In genomic region chr19:4816388-4817165, GRCh38 we compare ENCODE assay signal across 15 cellular contexts. TPM values are rescaled to one million over a fixed set of nuclear protein-coding genes. Genes with fewer than 3 reads are reported as not detected.
DNase-seq lines count a peak whose midpoint lies in the region; ATAC-seq and TF ChIP-seq lines count a peak whose summit lies in the region.
"Had no signal": no experiment of that assay in that cellular context is flagged by ENCODE, and none has a peak within 500 bp of the region (broad histone marks: within the 10 kb centered on the region; RNA-seq: fewer than 3 reads in every experiment).

No MANE protein-coding gene starts in this region.

- H3K27me3 Mint-ChIP-seq in stimulated activated memory B cell treated with anti-CD40 and anti-IgM and Interleukin-4, amounts not matched to agents 10 μg/mL and 1 μg/mL and 100 μg/mL, for 72 hours = no peaks in the 10 kb centered on the region
- H3K27me3 Mint-ChIP-seq: effector memory CD8-positive, alpha-beta T cell had no signal

- H3K9me3 Mint-ChIP-seq in stimulated activated memory B cell treated with anti-CD40 and anti-IgM and Interleukin-4, amounts not matched to agents 10 μg/mL and 1 μg/mL and 100 μg/mL, for 72 hours = no peaks in the 10 kb centered on the region
- H3K9me3 Mint-ChIP-seq: CD4-positive, CD25-positive, alpha-beta regulatory T cell; effector memory CD8-positive, alpha-beta T cell had no signal

- H2AFZ ChIP-seq in DND-41 (ENCODE audit: low read depth, low read length) = peak overlapping the region; percentile 83; the same call in 1 of the 2 replicates
- no peak overlapping the region for H2AFZ ChIP-seq in OCI-LY7 (ENCODE audit: low read length)

- CTCF ChIA-PET in OCI-LY7 (lab: Charles Lee; ENCODE audit: unreplicated experiment) = no interaction called here

- ATAC-seq in DND-41 (ENCODE audit: insufficient read depth, low read depth) (no peak), GM18868 (IDR thresholded peaks at IDR 0.05; ENCODE audit: unreplicated experiment) (no peak)
- peak; percentile 31 for ATAC-seq in stimulated activated memory B cell treated with anti-CD40 and anti-IgM and Interleukin-4, amounts not matched to agents 10 μg/mL and 1 μg/mL and 100 μg/mL, for 72 hours

- H3K36me3 ChIP-seq in DND-41 (ENCODE audit: insufficient read depth, low read length) (peaks cover 34% of the 10 kb centered on the region), OCI-LY7 (ENCODE audit: insufficient read depth, low read length) (peaks cover 59% of the 10 kb centered on the region), spleen (peaks cover 0 to 52% (median 30%) of the 10 kb centered on the region in 6 donors)
- H3K36me3 ChIP-seq: uterus had no signal

- peaks cover 41% of the 10 kb centered on the region for H3K36me3 Mint-ChIP-seq in stimulated activated memory B cell treated with anti-CD40 and anti-IgM and Interleukin-4, amounts not matched to agents 10 μg/mL and 1 μg/mL and 100 μg/mL, for 72 hours

- H3K9ac ChIP-seq in DND-41 (ENCODE audit: low read depth, low read length) = no peak overlapping the region

- H3K9me3 ChIP-seq in DND-41 (ENCODE audit: insufficient read depth, low read length, severe bottlenecking) (no peaks in the 10 kb centered on the region), OCI-LY7 (ENCODE audit: low read length) (no peaks in the 10 kb centered on the region), spleen (no peaks in the 10 kb centered on the region)
- H3K9me3 ChIP-seq: SJCRH30, uterus had no signal

- intact Hi-C loops in OCI-LY7 (cut with micrococcal nuclease; ENCODE audit: unreplicated experiment) = no loop called here
- intact Hi-C loops in spleen (cut with DNase I; ENCODE audit: low total_unique reads) = loop anchor here (10.0 kb wide), 1 partner anchor 98 kb away; no protein-coding TSS in a partner anchor

- WGBS in spleen, 5 donors = 89 to 96% (median 95%) methylated on average over 26 to 41 of the region's 41 CpGs

- H3K79me2 ChIP-seq in DND-41 (ENCODE audit: insufficient read depth, low read length) (no peaks in the 10 kb centered on the region; the same call in 1 of the 2 replicates), OCI-LY7 (ENCODE audit: insufficient read depth, low read depth, low read length) (peaks cover 10% of the 10 kb centered on the region; the same call in 1 of the 2 replicates)

- H3K4me3 ChIP-seq in DND-41 (ENCODE audit: low read depth in 1 of 2, low read length in 2 of 2) (no peak overlapping the region), OCI-LY7 (ENCODE audit: low read depth, low read length, poor library complexity, severe bottlenecking) (no peak overlapping the region), spleen (no peak overlapping the region)
- H3K4me3 ChIP-seq: SJCRH30, uterus had no signal

- no peaks in the 10 kb centered on the region for H3K9me2 ChIP-seq in OCI-LY7 (ENCODE audit: insufficient read depth, low read length)

- DNase-seq in DND-41 (no peak), OCI-LY7 (ENCODE audit: low spot score) (no peak), spleen (no peak), superior temporal gyrus (ENCODE audit: extremely low spot score) (no peak)
- DNase-seq: activated CD8-positive, alpha-beta T cell treated with anti-CD3 and anti-CD28 coated beads, Interleukin-2, amount 10 ng/mL, durations not matched to agents 7 days and 5 days; activated gamma-delta T cell treated with Interleukin-2 at 50 U/mL for 16 hours; CD4-positive, CD25-positive, alpha-beta regulatory T cell; effector memory CD8-positive, alpha-beta T cell; NCI-H748 treated with DMSO at 0.1 percent for 48 hours; stimulated activated CD8-positive, alpha-beta memory T cell treated with anti-CD3 and anti-CD28 coated beads, Interleukin-4, amount 100 ng/mL, for 48 hours; uterus had no signal

- peaks cover 46% of the 10 kb centered on the region for H3K4me1 Mint-ChIP-seq in stimulated activated memory B cell treated with anti-CD40 and anti-IgM and Interleukin-4, amounts not matched to agents 10 μg/mL and 1 μg/mL and 100 μg/mL, for 72 hours

- no peaks in the 10 kb centered on the region for H3K27me3 ChIP-seq in DND-41 (ENCODE audit: insufficient read depth, low read length, poor library complexity)
- no peaks in the 10 kb centered on the region for H3K27me3 ChIP-seq in layer of hippocampus (ENCODE audit: control insufficient read depth, insufficient read depth, low read length)
- H3K27me3 ChIP-seq in spleen (replicated peaks in 1 of 7) = no peaks in the 10 kb centered on the region
- H3K27me3 ChIP-seq: SJCRH30, uterus had no signal

- H3K27ac ChIP-seq in DND-41 (ENCODE audit: low read length) (peak overlapping the region; percentile 72; the same call in 1 of the 2 replicates), OCI-LY7 (ENCODE audit: low read depth, low read length, poor library complexity, severe bottlenecking) (no peak overlapping the region), layer of hippocampus (ENCODE audit: low read depth, low read length) (peak overlapping the region; percentile 30), spleen (peak overlapping the region in 3 of 8 donors; percentile 61 to 67 (median 66))
- H3K27ac ChIP-seq: SJCRH30, uterus had no signal

- peak overlapping the region; percentile 63 for H3K27ac Mint-ChIP-seq in stimulated activated memory B cell treated with anti-CD40 and anti-IgM and Interleukin-4, amounts not matched to agents 10 μg/mL and 1 μg/mL and 100 μg/mL, for 72 hours

- H4K20me1 ChIP-seq in DND-41 (ENCODE audit: insufficient read depth, low read length) (no peaks in the 10 kb centered on the region), OCI-LY7 (ENCODE audit: insufficient read depth, low read length) (no peaks in the 10 kb centered on the region)

- H3K4me2 ChIP-seq in DND-41 (ENCODE audit: insufficient read depth, low read length) (0 out of 2 replicates have a peak overlapping the region, but pooled peaks have one; percentile 69), OCI-LY7 (ENCODE audit: low read length) (no peak overlapping the region)

- TF ChIP-seq CTCF in DND-41 (IDR thresholded peaks at IDR 0.05; ENCODE audit: borderline replicate concordance, extremely low read depth, low read length, poor library complexity, severe bottlenecking) (no peak), OCI-LY7 (conservative IDR thresholded peaks at IDR 0.05; ENCODE audit: low read length) (no peak), spleen (IDR thresholded peaks at IDR 0.05 in 8 of 11, conservative IDR thresholded peaks at IDR 0.05 in 3 of 11) (no peak)

- no peak for TF ChIP-seq POLR2A in spleen (IDR thresholded peaks at IDR 0.05)

- TSS peak; percentile 58 for BruUV-seq in OCI-LY7 (replicated peaks; lab: Mats Ljungman, UMichigan)

- no peak overlapping the region for H3K4me3 Mint-ChIP-seq in stimulated activated memory B cell treated with anti-CD40 and anti-IgM and Interleukin-4, amounts not matched to agents 10 μg/mL and 1 μg/mL and 100 μg/mL, for 72 hours

- peaks cover 12% of the 10 kb centered on the region for H3K4me1 ChIP-seq in DND-41 (ENCODE audit: insufficient read depth, low read length)
- H3K4me1 ChIP-seq in OCI-LY7 (ENCODE audit: insufficient read depth, low read length, poor library complexity, severe bottlenecking) = peaks cover 16% of the 10 kb centered on the region
- peaks cover 5 to 42% (median 21%) of the 10 kb centered on the region in 6 donors for H3K4me1 ChIP-seq in spleen
- H3K4me1 ChIP-seq: uterus had no signal

- POLR2A ChIA-PET in OCI-LY7 (lab: Charles Lee) = no interaction called here

RNA-seq across cellular contexts. Expression of gene TICAM1, which starts 14.9 kb away (rescaled TPM):
- total RNA-seq in OCI-LY7 (2014; rRNA removed; shearing (Covaris generic)) = 4.9 and 6.8 TPM in 2 replicates
- total RNA-seq in OCI-LY7 (2022) (26.7 and 28.9 TPM in 2 replicates), spleen (10 to 100 TPM; 10.2 to 21.0 (median 14.7) TPM)
- polyA plus RNA-seq in spleen = 10 to 100 TPM in 1 of 3 donors, 1 to 10 TPM in 2; 4.4 to 12.5 (median 4.6) TPM

RNA-seq across cellular contexts. Expression of gene FEM1A, which starts 25.0 kb away (rescaled TPM):
- total RNA-seq in OCI-LY7 (2014; rRNA removed; shearing (Covaris generic)) = 11.5 and 17.5 TPM in 2 replicates
- total RNA-seq in OCI-LY7 (2022) (14.3 and 15.8 TPM in 2 replicates), spleen (10 to 100 TPM; 10.3 to 18.2 (median 13.8) TPM)
- 1 to 10 TPM; 2.5 to 5.4 (median 3.3) TPM for polyA plus RNA-seq in spleen

RNA-seq across cellular contexts. Expression of gene PLIN3, which starts 50.9 kb away (rescaled TPM):
- 81.3 and 95.7 TPM in 2 replicates for total RNA-seq in OCI-LY7 (2014; rRNA removed; shearing (Covaris generic))
- total RNA-seq in OCI-LY7 (2022) (115 TPM in 2 replicates), spleen (10 to 100 TPM; 26.7 to 63.5 (median 46.9) TPM)
- polyA plus RNA-seq in spleen = 10 to 100 TPM; 28.0 to 40.0 (median 29.3) TPM
